Comparison of ENCODE assay signal across 1 cellular context in genomic region chr21:44876849-44877575, GRCh38.
TF ChIP-seq lines count a peak whose summit lies in the region.

No MANE protein-coding gene starts in this region.

TF ChIP-seq in HepG2, 621 proteins besides CTCF, POLR2A, EP300 and RAD21:
- TF ChIP-seq ZBTB38 (CRISPR knock-in tag; IDR thresholded peaks at IDR 0.05) (peak; percentile 70; the same call in 1 of the 2 replicates), RFXANK (CRISPR knock-in tag; IDR thresholded peaks at IDR 0.05) (no peak), ZNF549 (CRISPR knock-in tag; IDR thresholded peaks at IDR 0.05) (no peak), ZNF773 (CRISPR knock-in tag; IDR thresholded peaks at IDR 0.05; ENCODE audit: borderline replicate concordance) (no peak), DZIP1 (CRISPR knock-in tag; IDR thresholded peaks at IDR 0.05) (no peak), TAF15 (IDR thresholded peaks at IDR 0.05; ENCODE audit: low read depth, low read length, poor library complexity, severe bottlenecking) (no peak), GLI4 (CRISPR knock-in tag; IDR thresholded peaks at IDR 0.05; ENCODE audit: borderline replicate concordance) (no peak), RBFOX2 (IDR thresholded peaks at IDR 0.05; ENCODE audit: low read depth, low read length) (no peak), ZNF781 (CRISPR knock-in tag; IDR thresholded peaks at IDR 0.05; ENCODE audit: borderline replicate concordance, not compliant biosample characterization) (no peak), HOMEZ (CRISPR knock-in tag; IDR thresholded peaks at IDR 0.05; ENCODE audit: low read depth) (no peak), SNAI1 (CRISPR knock-in tag; IDR thresholded peaks at IDR 0.05; ENCODE audit: borderline replicate concordance) (no peak)
- TF ChIP-seq, protein P1, sequence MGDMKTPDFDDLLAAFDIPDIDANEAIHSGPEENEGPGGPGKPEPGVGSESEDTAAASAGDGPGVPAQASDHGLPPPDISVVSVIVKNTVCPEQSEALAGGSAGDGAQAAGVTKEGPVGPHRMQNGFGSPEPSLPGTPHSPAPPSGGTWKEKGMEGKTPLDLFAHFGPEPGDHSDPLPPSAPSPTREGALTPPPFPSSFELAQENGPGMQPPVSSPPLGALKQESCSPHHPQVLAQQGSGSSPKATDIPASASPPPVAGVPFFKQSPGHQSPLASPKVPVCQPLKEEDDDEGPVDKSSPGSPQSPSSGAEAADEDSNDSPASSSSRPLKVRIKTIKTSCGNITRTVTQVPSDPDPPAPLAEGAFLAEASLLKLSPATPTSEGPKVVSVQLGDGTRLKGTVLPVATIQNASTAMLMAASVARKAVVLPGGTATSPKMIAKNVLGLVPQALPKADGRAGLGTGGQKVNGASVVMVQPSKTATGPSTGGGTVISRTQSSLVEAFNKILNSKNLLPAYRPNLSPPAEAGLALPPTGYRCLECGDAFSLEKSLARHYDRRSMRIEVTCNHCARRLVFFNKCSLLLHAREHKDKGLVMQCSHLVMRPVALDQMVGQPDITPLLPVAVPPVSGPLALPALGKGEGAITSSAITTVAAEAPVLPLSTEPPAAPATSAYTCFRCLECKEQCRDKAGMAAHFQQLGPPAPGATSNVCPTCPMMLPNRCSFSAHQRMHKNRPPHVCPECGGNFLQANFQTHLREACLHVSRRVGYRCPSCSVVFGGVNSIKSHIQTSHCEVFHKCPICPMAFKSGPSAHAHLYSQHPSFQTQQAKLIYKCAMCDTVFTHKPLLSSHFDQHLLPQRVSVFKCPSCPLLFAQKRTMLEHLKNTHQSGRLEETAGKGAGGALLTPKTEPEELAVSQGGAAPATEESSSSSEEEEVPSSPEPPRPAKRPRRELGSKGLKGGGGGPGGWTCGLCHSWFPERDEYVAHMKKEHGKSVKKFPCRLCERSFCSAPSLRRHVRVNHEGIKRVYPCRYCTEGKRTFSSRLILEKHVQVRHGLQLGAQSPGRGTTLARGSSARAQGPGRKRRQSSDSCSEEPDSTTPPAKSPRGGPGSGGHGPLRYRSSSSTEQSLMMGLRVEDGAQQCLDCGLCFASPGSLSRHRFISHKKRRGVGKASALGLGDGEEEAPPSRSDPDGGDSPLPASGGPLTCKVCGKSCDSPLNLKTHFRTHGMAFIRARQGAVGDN (CRISPR knock-in tag; IDR thresholded peaks at IDR 0.05) = peak; percentile 41; the same call in 1 of the 2 replicates
